ENCODE assay signal across 27 cellular contexts in genomic region chr17:51853857-51854256, GRCh38.
DNase-seq lines count a peak whose midpoint lies in the region; ATAC-seq and TF ChIP-seq lines count a peak whose summit lies in the region.
"Had no signal": no experiment of that assay in that cellular context is flagged by ENCODE, and none has a peak within 500 bp of the region (broad histone marks: within the 10 kb centered on the region; RNA-seq: fewer than 3 reads in every experiment).

No MANE protein-coding gene starts in this region.

- H3K9me3 ChIP-seq in RWPE2 (ENCODE audit: severe bottlenecking) (no peaks in the 10 kb centered on the region), left lung (no peaks in the 10 kb centered on the region), tibial artery (no peaks in the 10 kb centered on the region)
- H3K9me3 ChIP-seq: BLaER1 treated with 17β-estradiol and CSF1 and Interleukin-3, amounts not matched to agents 10 nM and 100 nM; uterus had no signal

- DNase-seq in DMS53 treated with DMSO at 0.1 percent for 48 hours (lab: John Stamatoyannopoulos, UW; ENCODE audit: unreplicated experiment) (peak; percentile 99), NCI-H187 (lab: John Stamatoyannopoulos, UW) (peak; percentile 11 to 39), RWPE2 (ENCODE audit: low spot score) (no peak), left lung (no peak), tibial artery (no peak)
- DNase-seq: activated CD4-positive, alpha-beta T cell treated with anti-CD3 and anti-CD28 coated beads for 36 hours; activated CD8-positive, alpha-beta memory T cell treated with anti-CD3 and anti-CD28 coated beads for 24 hours; activated effector memory CD4-positive, alpha-beta T cell treated with anti-CD3 and anti-CD28 coated beads, Interleukin-2, amount 50 U/mL, for 16 hours; activated naive CD8-positive, alpha-beta T cell treated with anti-CD3 and anti-CD28 coated beads, Interleukin-2, amount 50 U/mL, for 24 hours; COR-L47; glutamatergic neuron; GOT3; IMR-90; mesenchymal stem cell; NCI-H1105; NCI-H2081; posterior cingulate gyrus; SIG-M5; stimulated activated naive CD4-positive, alpha-beta T cell; uterus had no signal

- intact Hi-C loops in left lung (cut with DNase I) = no loop called here
- intact Hi-C loops in tibial artery (cut with DNase I; ENCODE audit: low total_unique reads) = no loop called here

- no peak for TF ChIP-seq CTCF in RWPE2 (IDR thresholded peaks at IDR 0.05; ENCODE audit: poor library complexity, severe bottlenecking)
- no peak for TF ChIP-seq CTCF in left lung (IDR thresholded peaks at IDR 0.05)
- TF ChIP-seq CTCF in tibial artery (IDR thresholded peaks at IDR 0.05) = no peak

- no peak overlapping the region for H3K4me3 ChIP-seq in RWPE2 (ENCODE audit: severe bottlenecking)
- no peak overlapping the region for H3K4me3 ChIP-seq in left lung
- no peak overlapping the region for H3K4me3 ChIP-seq in tibial artery
- H3K4me3 ChIP-seq: BLaER1 treated with 17β-estradiol and CSF1 and Interleukin-3, amounts not matched to agents 10 nM and 100 nM; neural progenitor cell; uterus had no signal

- H3K4me1 ChIP-seq in RWPE2 (ENCODE audit: insufficient read depth, poor library complexity, severe bottlenecking) (peaks cover under 1% of the 10 kb centered on the region), left lung (no peaks in the 10 kb centered on the region), tibial artery (no peaks in the 10 kb centered on the region)
- H3K4me1 ChIP-seq: BLaER1 treated with 17β-estradiol and CSF1 and Interleukin-3, amounts not matched to agents 10 nM and 100 nM; neural progenitor cell; uterus had no signal

- H3K27ac ChIP-seq in RWPE2 (ENCODE audit: poor library complexity, severe bottlenecking) = no peak overlapping the region
- H3K27ac ChIP-seq in left lung = no peak overlapping the region
- no peak overlapping the region for H3K27ac ChIP-seq in tibial artery
- H3K27ac ChIP-seq: BLaER1 treated with 17β-estradiol and CSF1 and Interleukin-3, amounts not matched to agents 10 nM and 100 nM; neural progenitor cell; uterus had no signal

- ATAC-seq in RWPE2 (ENCODE audit: low read depth) (peak; percentile 75), left lung (peak; percentile 88), HG02938 (IDR thresholded peaks at IDR 0.05; ENCODE audit: unreplicated experiment) (no peak), HG03175 (IDR thresholded peaks at IDR 0.05; ENCODE audit: unreplicated experiment) (no peak), HG02623 (IDR thresholded peaks at IDR 0.05; ENCODE audit: unreplicated experiment) (no peak)
- ATAC-seq: activated CD4-positive, alpha-beta T cell treated with anti-CD3 and anti-CD28 coated beads for 36 hours; activated naive CD8-positive, alpha-beta T cell treated with anti-CD3 and anti-CD28 coated beads, Interleukin-2, amount 50 U/mL, for 24 hours; Panc1; sciatic nerve had no signal

- H3K27me3 ChIP-seq in RWPE2 (ENCODE audit: insufficient read depth, poor library complexity, severe bottlenecking) = peaks cover 7% of the 10 kb centered on the region
- peaks cover 0 to 20% of the 10 kb centered on the region in 2 donors for H3K27me3 ChIP-seq in left lung
- H3K27me3 ChIP-seq in tibial artery = no peaks in the 10 kb centered on the region
- H3K27me3 ChIP-seq: BLaER1 treated with 17β-estradiol and CSF1 and Interleukin-3, amounts not matched to agents 10 nM and 100 nM; neural progenitor cell; uterus had no signal

- H3K36me3 ChIP-seq in RWPE2 (ENCODE audit: low read depth) (no peaks in the 10 kb centered on the region), left lung (no peaks in the 10 kb centered on the region), tibial artery (no peaks in the 10 kb centered on the region)
- H3K36me3 ChIP-seq: BLaER1 treated with 17β-estradiol and CSF1 and Interleukin-3, amounts not matched to agents 10 nM and 100 nM; neural progenitor cell; uterus had no signal

Comparison
In these comparisons a context has a peak if more than half of its experiments do, and no peak if none do; other contexts are left out.
1. DNase-seq: peak in DMS53 treated with DMSO at 0.1 percent for 48 hours (single experiment) and NCI-H187 (2 of 2); none in RWPE2 (single experiment), left lung (0 of 2) and tibial artery (0 of 2).
2. ATAC-seq: peak in RWPE2 (single experiment) and left lung (single experiment); none in HG02938 (single experiment), HG03175 (single experiment) and HG02623 (single experiment).